24 cellular contexts compared by ENCODE assay signal in genomic region chr4:39295784-39296183, GRCh38.
DNase-seq lines count a peak whose midpoint lies in the region; ATAC-seq, FAIRE-seq and TF ChIP-seq lines count a peak whose summit lies in the region.
"Had no signal": no experiment of that assay in that cellular context is flagged by ENCODE, and none has a peak within 500 bp of the region (broad histone marks: within the 10 kb centered on the region; RNA-seq: fewer than 3 reads in every experiment).

No MANE protein-coding gene starts in this region.

- TF ChIP-seq POLR2A in GM12892 (IDR thresholded peaks at IDR 0.05; ENCODE audit: low read depth, low read length) = no peak

- peak; percentile 40 for FAIRE-seq in GM12892 (lab: Jason Lieb, UNC)
- FAIRE-seq: A549, GM12891 had no signal

- peaks cover 82% of the 10 kb centered on the region for H3K36me3 Mint-ChIP-seq in nephron progenitor cell (ENCODE audit: low read depth)

- DNase-seq in D341Med (ENCODE audit: low spot score) (peak; percentile 66), GM12892 (ENCODE audit: insufficient read length) (no peak), foreskin keratinocyte (peak; percentile 15 to 35), nephron progenitor cell (no peak), EL (no peak), ureter (ENCODE audit: low spot score) (no peak)
- DNase-seq in activated naive CD4-positive, alpha-beta T cell (lab: John Stamatoyannopoulos, UW) = no peak
- DNase-seq: 8988T; ACHN; AML-193; BE2C; CD4-positive, alpha-beta T cell; CD8-positive, alpha-beta memory T cell; DMS153; DND-41; GDM1; H9 had no signal

- H3K4me1 ChIP-seq in foreskin keratinocyte = no peaks in the 10 kb centered on the region
- H3K4me1 ChIP-seq: A549; BE2C; BLaER1 treated with 17β-estradiol and CSF1 and Interleukin-3, amounts not matched to agents 10 nM and 100 nM had no signal

- H3K27ac ChIP-seq in foreskin keratinocyte = no peak overlapping the region
- H3K27ac ChIP-seq: A549; BLaER1 treated with 17β-estradiol and CSF1 and Interleukin-3, amounts not matched to agents 10 nM and 100 nM had no signal

- peaks cover 7% of the 10 kb centered on the region for H3K9me3 Mint-ChIP-seq in nephron progenitor cell
- H3K9me3 Mint-ChIP-seq: CD4-positive, alpha-beta T cell; GM23338; H9 had no signal

- H3K27ac Mint-ChIP-seq in nephron progenitor cell = peak overlapping the region; percentile 52
- H3K27ac Mint-ChIP-seq: CD14-positive monocyte; CD4-positive, alpha-beta T cell; CD8-positive, alpha-beta memory T cell; GM23338; H9 had no signal

- no peaks in the 10 kb centered on the region for H3K4me1 Mint-ChIP-seq in nephron progenitor cell
- H3K4me1 Mint-ChIP-seq: CD14-positive monocyte; CD8-positive, alpha-beta memory T cell; GM23338; H9 had no signal

- H3K27me3 Mint-ChIP-seq in nephron progenitor cell (ENCODE audit: low read depth, poor library complexity) = no peaks in the 10 kb centered on the region
- H3K27me3 Mint-ChIP-seq: CD4-positive, alpha-beta T cell; CD8-positive, alpha-beta memory T cell had no signal

- no peak overlapping the region for H3K4me3 Mint-ChIP-seq in nephron progenitor cell
- H3K4me3 Mint-ChIP-seq: CD14-positive monocyte; CD4-positive, alpha-beta T cell; CD8-positive, alpha-beta memory T cell; GM23338; H9 had no signal

- no peak for ATAC-seq in foreskin keratinocyte
- ATAC-seq in GM21515 (IDR thresholded peaks at IDR 0.05; ENCODE audit: unreplicated experiment) = no peak
- ATAC-seq: A549, GM23338, HCT116 had no signal

- TF ChIP-seq CTCF in foreskin keratinocyte (conservative IDR thresholded peaks at IDR 0.05) (no peak), nephron progenitor cell (IDR thresholded peaks at IDR 0.05) (no peak)

- H3K27me3 ChIP-seq in foreskin keratinocyte = no peaks in the 10 kb centered on the region
- H3K27me3 ChIP-seq: BE2C; BLaER1 treated with 17β-estradiol and CSF1 and Interleukin-3, amounts not matched to agents 10 nM and 100 nM had no signal

Comparison
In these comparisons a context has a peak if more than half of its experiments do, and no peak if none do; other contexts are left out.
1. DNase-seq: peak in D341Med (single experiment) and foreskin keratinocyte (2 of 2); none in GM12892 (single experiment), nephron progenitor cell (single experiment), activated naive CD4-positive, alpha-beta T cell (0 of 4), EL (single experiment) and ureter (single experiment).